ENCODE assay signal across 9 cellular contexts in genomic region chrX:33725556-33726232, GRCh38.
A peak's percentile ranks its signal among the peaks of the same experiment; 100 is the strongest.
DNase-seq lines count a peak whose midpoint lies in the region; ATAC-seq and TF ChIP-seq lines count a peak whose summit lies in the region.
"Had no signal": no experiment of that assay in that cellular context is flagged by ENCODE, and none has a peak within 500 bp of the region (broad histone marks: within the 10 kb centered on the region; RNA-seq: fewer than 3 reads in every experiment).

No MANE protein-coding gene starts in this region.

- no peak overlapping the region for H3T11ph ChIP-seq in H9 (ENCODE audit: low read length)

- H3K9me2 ChIP-seq in PC-9 (ENCODE audit: insufficient read depth), result no peaks in the 10 kb centered on the region

- H3K4me3 Mint-ChIP-seq in H9, result peak overlapping the region; percentile 79 to 80
- peak overlapping the region; percentile 77 for H3K4me3 Mint-ChIP-seq in progenitor cell of endocrine pancreas (ENCODE audit: low read depth)
- H3K4me3 Mint-ChIP-seq in natural killer cell, result no peak overlapping the region
- H3K4me3 Mint-ChIP-seq: T-helper 17 cell had no signal

- no peaks in the 10 kb centered on the region for H3F3A ChIP-seq in PC-9 (ENCODE audit: insufficient read depth, low read depth)

- no peaks in the 10 kb centered on the region for H3K79me1 ChIP-seq in H9 (ENCODE audit: insufficient read depth, low read depth, low read length, poor library complexity, severe bottlenecking)

- DNase-seq in H9 (peak; percentile 71), PC-9 (peak; percentile 44 to 65), glomerular visceral epithelial cell (ENCODE audit: extremely low spot score) (peak; percentile 3), progenitor cell of endocrine pancreas (ENCODE audit: low spot score, unreplicated experiment) (peak; percentile 15), GF-D8 (lab: John Stamatoyannopoulos, UW) (no peak), natural killer cell (no peak)
- no peak for DNase-seq in stimulated activated CD4-positive, alpha-beta T cell treated with anti-CD3 and anti-CD28 coated beads, Interleukin-12 subunit alpha, Interleukin-12 subunit beta, amount 100 ng/mL, for 4 hours
- DNase-seq: T-helper 17 cell had no signal

- H3K23ac ChIP-seq in H9 (ENCODE audit: insufficient read length, low read depth, low read length), result no peak overlapping the region

- H4K91ac ChIP-seq in H9 (ENCODE audit: insufficient read length, low read depth, low read length), result no peak overlapping the region

- no peak overlapping the region for H4K5ac ChIP-seq in H9 (ENCODE audit: insufficient read length, low read depth, low read length)

- H4K8ac ChIP-seq in H9 (replicated peaks; ENCODE audit: insufficient read length, low read depth, low read length), result no peak overlapping the region

- H2BK5ac ChIP-seq in H9 (ENCODE audit: insufficient read length, low read length), result no peak overlapping the region

- H2AFZ ChIP-seq in H9 (ENCODE audit: low read length), result no peak overlapping the region
- H2AFZ ChIP-seq in PC-9, result peak overlapping the region; percentile 83

- H3K18ac ChIP-seq in H9 (ENCODE audit: insufficient read length, low read depth, low read length), result no peak overlapping the region

- no peak overlapping the region for H2BK120ac ChIP-seq in H9 (ENCODE audit: low read depth, low read length, poor library complexity, severe bottlenecking)

- H2BK12ac ChIP-seq in H9 (ENCODE audit: insufficient read length, low read depth, low read length), result no peak overlapping the region

- no CpG with 5 or more reads among the region's 15 CpGs for WGBS in H9 (ENCODE audit: extremely low coverage, insufficient read length, low lambda C conversion rate)

- H3K27ac Mint-ChIP-seq in H9, result no peak overlapping the region; a peak in 1 of 7 replicates
- peak overlapping the region; percentile 82 for H3K27ac Mint-ChIP-seq in progenitor cell of endocrine pancreas
- no peak overlapping the region for H3K27ac Mint-ChIP-seq in natural killer cell
- H3K27ac Mint-ChIP-seq: T-helper 17 cell had no signal

- H3K27me3 Mint-ChIP-seq in H9 (ENCODE audit: low read depth) (peaks cover 32% of the 10 kb centered on the region), progenitor cell of endocrine pancreas (peaks cover 11% of the 10 kb centered on the region), natural killer cell (ENCODE audit: low read depth in 2 of 2) (no peaks in the 10 kb centered on the region)
- H3K27me3 Mint-ChIP-seq: T-helper 17 cell had no signal

- ATAC-seq in GM19455 (IDR thresholded peaks at IDR 0.05; ENCODE audit: unreplicated experiment) (no peak), natural killer cell (no peak)
- ATAC-seq: T-helper 17 cell had no signal

- H3K4me2 ChIP-seq in H9 (ENCODE audit: insufficient read depth, insufficient read length, low read length), result peak overlapping the region; percentile 70
- H3K4me2 ChIP-seq in PC-9, result peak overlapping the region; percentile 85

- H3K4me3 ChIP-seq in PC-9, result peak overlapping the region; percentile 62

- H3K4me1 Mint-ChIP-seq in H9 (peaks cover 6 to 10% of the 10 kb centered on the region in 2 experiments), progenitor cell of endocrine pancreas (ENCODE audit: low read depth) (peaks cover 7% of the 10 kb centered on the region), natural killer cell (no peaks in the 10 kb centered on the region)
- H3K4me1 Mint-ChIP-seq: T-helper 17 cell had no signal

- TF ChIP-seq CTCF in H9 (conservative IDR thresholded peaks at IDR 0.05) (no peak), PC-9 (conservative IDR thresholded peaks at IDR 0.05) (no peak), progenitor cell of endocrine pancreas (IDR thresholded peaks at IDR 0.05; ENCODE audit: unreplicated experiment) (no peak), natural killer cell (IDR thresholded peaks at IDR 0.05) (no peak)

- H3K56ac ChIP-seq in H9 (ENCODE audit: insufficient read length, low read depth, low read length), result no peak overlapping the region

- no peaks in the 10 kb centered on the region for H3K4me1 ChIP-seq in H9 (ENCODE audit: insufficient read depth, low read length)
- no peaks in the 10 kb centered on the region for H3K4me1 ChIP-seq in PC-9 (replicated peaks; ENCODE audit: insufficient read depth)

- CTCF ChIA-PET in PC-9 (lab: Charles Lee), result no interaction called here

- H3K9me3 Mint-ChIP-seq in H9, result peaks cover 0 to 32% of the 10 kb centered on the region in 2 experiments; a peak in 3 of 5 replicates
- H3K9me3 Mint-ChIP-seq in progenitor cell of endocrine pancreas (ENCODE audit: low read depth), result no peaks in the 10 kb centered on the region
- H3K9me3 Mint-ChIP-seq in natural killer cell, result peaks cover 0 to 2% of the 10 kb centered on the region in 2 donors

- H2AK5ac ChIP-seq in H9 (ENCODE audit: insufficient read length, low read length), result no peak overlapping the region

- no peak overlapping the region for H3K9ac ChIP-seq in H9 (ENCODE audit: extremely low read depth, insufficient read length, low read length)

- no peaks in the 10 kb centered on the region for H4K20me1 ChIP-seq in H9 (ENCODE audit: control insufficient read depth, insufficient read depth, insufficient read length)
- H4K20me1 ChIP-seq in PC-9 (ENCODE audit: insufficient read depth), result no peaks in the 10 kb centered on the region

- no peaks in the 10 kb centered on the region for H3K36me3 ChIP-seq in PC-9 (ENCODE audit: low read depth)

- H2BK15ac ChIP-seq in H9 (ENCODE audit: low read depth, low read length), result no peak overlapping the region

- H3K79me2 ChIP-seq in H9 (ENCODE audit: insufficient read depth, low read length), result no peaks in the 10 kb centered on the region
- H3K79me2 ChIP-seq in PC-9 (ENCODE audit: low read depth), result no peaks in the 10 kb centered on the region

- H2BK20ac ChIP-seq in H9 (ENCODE audit: low read depth, low read length, poor library complexity, severe bottlenecking), result no peak overlapping the region

- H3K9me3 ChIP-seq in H9 (ENCODE audit: control insufficient read depth, low read depth, low read length), result no peaks in the 10 kb centered on the region
- H3K9me3 ChIP-seq in PC-9 (ENCODE audit: insufficient read depth, low read depth), result no peaks in the 10 kb centered on the region

- H3K27me3 ChIP-seq in H9 (ENCODE audit: insufficient read depth, low read length), result peaks cover 2% of the 10 kb centered on the region; the same call in 1 of the 2 replicates
- no peaks in the 10 kb centered on the region for H3K27me3 ChIP-seq in PC-9 (ENCODE audit: insufficient read depth, low read depth)

- intact Hi-C loops in PC-9 (cut with micrococcal nuclease; ENCODE audit: unreplicated experiment), result no loop called here
- intact Hi-C loops in natural killer cell (cut with micrococcal nuclease), result no loop called here

- peaks cover 3% of the 10 kb centered on the region for H3K23me2 ChIP-seq in H9 (ENCODE audit: insufficient read length, low read depth, low read length, poor library complexity, severe bottlenecking)

- no peaks in the 10 kb centered on the region for H3K36me3 Mint-ChIP-seq in H9 (ENCODE audit: insufficient read depth in 1 of 3, low read depth in 3 of 3)
- H3K36me3 Mint-ChIP-seq in progenitor cell of endocrine pancreas (ENCODE audit: insufficient read depth), result no peaks in the 10 kb centered on the region
- H3K36me3 Mint-ChIP-seq in natural killer cell, result no peaks in the 10 kb centered on the region

- no peak overlapping the region for H3K14ac ChIP-seq in H9 (ENCODE audit: insufficient read depth, low read length)

- no peak overlapping the region for H3K27ac ChIP-seq in H9 (ENCODE audit: insufficient read length, low read depth, low read length)
- H3K27ac ChIP-seq in PC-9, result no peak overlapping the region

- BruUV-seq in PC-9 (replicated peaks; lab: Mats Ljungman, UMichigan), result no TSS peak

- POLR2A ChIA-PET in PC-9 (lab: Charles Lee; ENCODE audit: unreplicated experiment), result no interaction called here

- no peak overlapping the region for H3K4ac ChIP-seq in H9 (ENCODE audit: low read depth, low read length)

Comparison
In these comparisons a context has a peak if more than half of its experiments do, and no peak if none do; other contexts are left out.
1. DNase-seq: peak in H9 (single experiment), PC-9 (2 of 2), glomerular visceral epithelial cell (single experiment) and progenitor cell of endocrine pancreas (single experiment); none in GF-D8 (single experiment), stimulated activated CD4-positive, alpha-beta T cell treated with anti-CD3 and anti-CD28 coated beads, Interleukin-12 subunit alpha, Interleukin-12 subunit beta, amount 100 ng/mL, for 4 hours (single experiment) and natural killer cell (single experiment).